In the genomic region with DNA sequence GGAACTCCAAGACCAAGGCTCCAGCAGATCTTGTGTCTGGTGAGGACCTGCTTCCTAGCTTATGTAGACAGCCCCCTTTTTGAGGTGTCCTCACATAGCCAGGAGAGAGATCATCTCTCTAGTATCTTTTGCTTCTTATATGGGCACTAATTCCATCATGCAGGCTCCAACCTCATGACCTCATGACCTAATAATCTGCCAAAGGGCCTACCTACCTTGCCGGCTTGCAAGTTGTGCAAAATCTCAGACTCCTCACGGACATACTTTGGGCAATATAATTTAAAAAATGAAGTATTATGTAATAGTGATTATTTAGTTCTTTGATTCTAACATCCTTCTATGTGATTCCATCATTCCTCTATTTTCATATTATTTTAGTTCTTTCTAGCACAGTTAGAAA, we compare ENCODE assay signal across 3 cellular contexts.
"Had no signal": no experiment of that assay in that cellular context is flagged by ENCODE, and none has a peak within 500 bp of the region (broad histone marks: within the 10 kb centered on the region; RNA-seq: fewer than 3 reads in every experiment).

No MANE protein-coding gene starts in this region.

- DNase-seq: GDM1, GF-D8 had no signal

- H3K4me3 ChIP-seq: GM12878 had no signal
